11 cellular contexts compared by ENCODE assay signal in the genomic region with DNA sequence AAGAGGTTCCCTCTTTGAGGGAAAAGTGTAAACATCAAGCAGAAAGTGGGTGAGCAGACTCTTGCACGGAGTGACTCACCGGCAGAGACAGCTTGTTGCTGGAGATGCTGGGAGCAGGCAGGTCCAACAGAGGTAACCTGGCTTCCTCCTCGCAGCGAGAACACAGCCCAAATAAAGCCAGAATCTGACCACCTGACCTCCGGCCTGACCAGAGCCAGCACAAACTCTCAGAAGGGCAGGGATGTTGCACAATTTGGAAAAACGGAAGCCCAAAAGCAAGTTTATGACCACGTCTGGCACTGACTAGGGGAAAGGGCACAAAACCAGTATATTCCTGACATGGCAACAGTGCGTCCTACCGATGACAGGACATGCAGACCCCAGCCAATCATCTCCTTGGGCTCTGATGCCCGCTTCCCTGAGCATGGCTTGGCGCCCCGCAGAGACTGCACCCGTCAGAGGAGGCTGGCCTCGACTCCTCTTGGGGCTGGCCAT. TPM values are rescaled to one million over a fixed set of nuclear protein-coding genes. Genes with fewer than 3 reads are reported as not detected.
DNase-seq lines count a peak whose midpoint lies in the region; ATAC-seq and TF ChIP-seq lines count a peak whose summit lies in the region.
"Had no signal": no experiment of that assay in that cellular context is flagged by ENCODE, and none has a peak within 500 bp of the region (broad histone marks: within the 10 kb centered on the region; RNA-seq: fewer than 3 reads in every experiment).

No MANE protein-coding gene starts in this region.

- peaks cover 9% of the 10 kb centered on the region for H3K4me1 ChIP-seq in PC-3 (ENCODE audit: insufficient read depth, low read length)

- intact Hi-C loops in PC-3 (cut with micrococcal nuclease), result no loop called here

- H3K27ac ChIP-seq in C4-2B (peak overlapping the region; percentile 45), PC-3 (ENCODE audit: low read length) (no peak overlapping the region)
- H3K27ac ChIP-seq: KMS-11 had no signal

- H3K36me3 ChIP-seq in PC-3 (ENCODE audit: low read depth, low read length), result no peaks in the 10 kb centered on the region

- ATAC-seq in PC-3 (no peak), omental fat pad (ENCODE audit: low FRiP score) (peak; percentile 13), GM21526 (IDR thresholded peaks at IDR 0.05; ENCODE audit: low FRiP score, unreplicated experiment) (no peak)
- ATAC-seq: activated CD8-positive, alpha-beta T cell treated with anti-CD3 and anti-CD28 coated beads for 36 hours; CD8-positive, alpha-beta T cell had no signal

- CTCF ChIA-PET in PC-3 (lab: Charles Lee), result no interaction called here

- no peaks in the 10 kb centered on the region for H3F3A ChIP-seq in PC-3 (ENCODE audit: low read length, unreplicated experiment)

- TF ChIP-seq CTCF in C4-2B (conservative IDR thresholded peaks at IDR 0.05) (no peak), PC-3 (conservative IDR thresholded peaks at IDR 0.05; ENCODE audit: low read depth, low read length) (no peak), fibroblast of mammary gland (conservative IDR thresholded peaks at IDR 0.05; ENCODE audit: control insufficient read depth, insufficient read depth, low read depth, low read length) (no peak), omental fat pad (IDR thresholded peaks at IDR 0.05) (no peak)

- POLR2A ChIA-PET in PC-3 (lab: Charles Lee; ENCODE audit: unreplicated experiment), result no interaction called here

- H3K9me3 ChIP-seq in PC-3 (ENCODE audit: low read length), result no peaks in the 10 kb centered on the region

- 0 out of 2 replicates have a peak, but pooled peaks cover 3% of the 10 kb centered on the region for H4K20me1 ChIP-seq in PC-3 (ENCODE audit: low read length)

- H3K9me2 ChIP-seq in PC-3 (replicated peaks; ENCODE audit: low read length), result no peaks in the 10 kb centered on the region

- no peak overlapping the region for H3K4me2 ChIP-seq in PC-3 (ENCODE audit: low read length)
- H3K4me2 ChIP-seq: KMS-11 had no signal

- H3K79me2 ChIP-seq in PC-3 (ENCODE audit: low read length), result no peaks in the 10 kb centered on the region

- H3K4me3 ChIP-seq in PC-3 (ENCODE audit: low read length), result no peak overlapping the region
- no peak overlapping the region for H3K4me3 ChIP-seq in fibroblast of mammary gland (ENCODE audit: control insufficient read depth, low read depth, low read length)

- BruUV-seq in PC-3 (replicated peaks; lab: Mats Ljungman, UMichigan), result no TSS peak

- H3K9ac ChIP-seq in PC-3 (ENCODE audit: low read length), result no peak overlapping the region
- H3K9ac ChIP-seq: KMS-11 had no signal

- H2AFZ ChIP-seq in PC-3 (ENCODE audit: low read length), result no peak overlapping the region

- DNase-seq in PC-3 (peak; percentile 21), fibroblast of mammary gland (ENCODE audit: low read depth) (peak; percentile 35), omental fat pad (ENCODE audit: low spot score) (no peak), NCI-H524 treated with DMSO at 0.1 percent for 48 hours (lab: John Stamatoyannopoulos, UW) (no peak), ecto neural progenitor cell (ENCODE audit: low spot score) (no peak), NCI-H446 (lab: John Stamatoyannopoulos, UW) (no peak)
- DNase-seq: activated CD8-positive, alpha-beta T cell treated with anti-CD3 and anti-CD28 coated beads for 36 hours; CD8-positive, alpha-beta T cell had no signal

- H3K27me3 ChIP-seq in PC-3 (ENCODE audit: low read length), result no peaks in the 10 kb centered on the region

RNA-seq across cellular contexts. Expression of a gene that starts 5.4 kb away (rescaled TPM):
- total RNA-seq in PC-3 (2014; rRNA removed) (23.0 and 34.2 TPM in 2 replicates), omental fat pad (10 to 100 TPM in 3 of 4 donors, 1 to 10 TPM in 1; 8.5 to 30.1 (median 20.9) TPM)

Comparison
In these comparisons a context has a peak if more than half of its experiments do, and no peak if none do; other contexts are left out.
1. DNase-seq: peak in PC-3 (single experiment) and fibroblast of mammary gland (single experiment); none in omental fat pad (single experiment), NCI-H524 treated with DMSO at 0.1 percent for 48 hours (single experiment), ecto neural progenitor cell (single experiment) and NCI-H446 (0 of 2).